1 cellular context compared by ENCODE assay signal in genomic region chr7:155862516-155863257, GRCh38.
TF ChIP-seq lines count a peak whose summit lies in the region.

No MANE protein-coding gene starts in this region.

TF ChIP-seq in H1, 55 proteins besides CTCF, POLR2A, EP300 and RAD21:
- TF ChIP-seq SUZ12 (IDR thresholded peaks at IDR 0.05; ENCODE audit: low read length) = no peak
- no peak for TF ChIP-seq TAF1 (IDR thresholded peaks at IDR 0.05; ENCODE audit: low read depth, low read length)
- no peak for TF ChIP-seq SRF (IDR thresholded peaks at IDR 0.05; ENCODE audit: low read depth, low read length)
- TF ChIP-seq KDM5A (IDR thresholded peaks at IDR 0.05; ENCODE audit: low read length) = no peak
- TF ChIP-seq TCF12 (IDR thresholded peaks at IDR 0.05; ENCODE audit: low read depth, low read length) = no peak
- TF ChIP-seq ZNF274 (IDR thresholded peaks at IDR 0.05; ENCODE audit: borderline replicate concordance, extremely low read depth, low read length) = no peak
- TF ChIP-seq CHD2 (IDR thresholded peaks at IDR 0.05; ENCODE audit: low read length) = no peak
- no peak for TF ChIP-seq KDM4A (IDR thresholded peaks at IDR 0.05; ENCODE audit: low read depth, low read length, severe bottlenecking)
- no peak for TF ChIP-seq CBX5 (IDR thresholded peaks at IDR 0.05; ENCODE audit: low read depth, low read length)
- TF ChIP-seq, protein P1, sequence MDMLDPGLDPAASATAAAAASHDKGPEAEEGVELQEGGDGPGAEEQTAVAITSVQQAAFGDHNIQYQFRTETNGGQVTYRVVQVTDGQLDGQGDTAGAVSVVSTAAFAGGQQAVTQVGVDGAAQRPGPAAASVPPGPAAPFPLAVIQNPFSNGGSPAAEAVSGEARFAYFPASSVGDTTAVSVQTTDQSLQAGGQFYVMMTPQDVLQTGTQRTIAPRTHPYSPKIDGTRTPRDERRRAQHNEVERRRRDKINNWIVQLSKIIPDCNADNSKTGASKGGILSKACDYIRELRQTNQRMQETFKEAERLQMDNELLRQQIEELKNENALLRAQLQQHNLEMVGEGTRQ (IDR thresholded peaks at IDR 0.05; ENCODE audit: low read length) = no peak
- TF ChIP-seq, protein P2, sequence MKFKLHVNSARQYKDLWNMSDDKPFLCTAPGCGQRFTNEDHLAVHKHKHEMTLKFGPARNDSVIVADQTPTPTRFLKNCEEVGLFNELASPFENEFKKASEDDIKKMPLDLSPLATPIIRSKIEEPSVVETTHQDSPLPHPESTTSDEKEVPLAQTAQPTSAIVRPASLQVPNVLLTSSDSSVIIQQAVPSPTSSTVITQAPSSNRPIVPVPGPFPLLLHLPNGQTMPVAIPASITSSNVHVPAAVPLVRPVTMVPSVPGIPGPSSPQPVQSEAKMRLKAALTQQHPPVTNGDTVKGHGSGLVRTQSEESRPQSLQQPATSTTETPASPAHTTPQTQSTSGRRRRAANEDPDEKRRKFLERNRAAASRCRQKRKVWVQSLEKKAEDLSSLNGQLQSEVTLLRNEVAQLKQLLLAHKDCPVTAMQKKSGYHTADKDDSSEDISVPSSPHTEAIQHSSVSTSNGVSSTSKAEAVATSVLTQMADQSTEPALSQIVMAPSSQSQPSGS (IDR thresholded peaks at IDR 0.05; ENCODE audit: low read length) = no peak
- TF ChIP-seq CHD1 (IDR thresholded peaks at IDR 0.05; ENCODE audit: low read depth, low read length) = no peak
- no peak for TF ChIP-seq KDM1A (IDR thresholded peaks at IDR 0.05; ENCODE audit: borderline replicate concordance, low read length)
- no peak for TF ChIP-seq BRCA1 (IDR thresholded peaks at IDR 0.05; ENCODE audit: low read depth, low read length)
- no peak for TF ChIP-seq SIRT6 (IDR thresholded peaks at IDR 0.05; ENCODE audit: low read length)
- TF ChIP-seq BCL11A (IDR thresholded peaks at IDR 0.05; ENCODE audit: low read depth in 2 of 2, low read length in 2 of 2) = no peak
- TF ChIP-seq SP2 (IDR thresholded peaks at IDR 0.05; ENCODE audit: low read length) = no peak
- TF ChIP-seq CHD7 (IDR thresholded peaks at IDR 0.05; ENCODE audit: insufficient replicate concordance, low read length) = no peak
- TF ChIP-seq SP1 (IDR thresholded peaks at IDR 0.05; ENCODE audit: low read depth, low read length) = no peak
